ENCODE assay signal across 6 cellular contexts in genomic region chr20:63686492-63687321, GRCh38. TPM values are rescaled to one million over a fixed set of nuclear protein-coding genes. Genes with fewer than 3 reads are reported as not detected.
DNase-seq lines count a peak whose midpoint lies in the region; TF ChIP-seq lines count a peak whose summit lies in the region.

No MANE protein-coding gene starts in this region.

- peak overlapping the region in 9 of 11 experiments; percentile 7 to 65 (median 48); a peak in 14 of 22 replicates for H3K9ac ChIP-seq in BLaER1 treated with 17β-estradiol and CSF1 and Interleukin-3, amounts not matched to agents 10 nM and 100 nM
- no peak overlapping the region for H3K9ac ChIP-seq in liver (ENCODE audit: low read depth in 1 of 2, low read length in 2 of 2)

- H4K20me1 ChIP-seq in BLaER1 treated with 17β-estradiol and CSF1 and Interleukin-3, amounts not matched to agents 10 nM and 100 nM, result peaks cover 0 to 39% (median 13%) of the 10 kb centered on the region in 11 experiments; a peak in 13 of 22 replicates

- peak; percentile 60 to 66 for DNase-seq in activated T-cell treated with anti-CD3 and anti-CD28 coated beads, Interleukin-2, amount 50 U/mL, for 48 hours
- DNase-seq in ureter (ENCODE audit: low spot score) (peak; percentile 77), cerebellum (ENCODE audit: low spot score) (no peak), globus pallidus (ENCODE audit: low spot score) (no peak)

- H3K36me3 ChIP-seq in BLaER1 treated with 17β-estradiol and CSF1 and Interleukin-3, amounts not matched to agents 10 nM and 100 nM, result peaks cover 0 to 21% (median 8%) of the 10 kb centered on the region in 11 experiments; a peak in 10 of 22 replicates
- peaks cover 0 to 1% (median 0%) of the 10 kb centered on the region in 4 donors for H3K36me3 ChIP-seq in liver (ENCODE audit: control insufficient read depth in 4 of 4, insufficient read depth in 3 of 4, low read depth in 1 of 4, low read length in 3 of 4)

- TF ChIP-seq CTCF in liver (IDR thresholded peaks at IDR 0.05; ENCODE audit: low read depth, low read length, missing input control), result no peak

- no peaks in the 10 kb centered on the region for H3K27me3 ChIP-seq in BLaER1 treated with 17β-estradiol and CSF1 and Interleukin-3, amounts not matched to agents 10 nM and 100 nM
- no peaks in the 10 kb centered on the region for H3K27me3 ChIP-seq in liver (ENCODE audit: control insufficient read depth in 4 of 4, insufficient read depth in 4 of 4, low read length in 3 of 4)

- H3K9me3 ChIP-seq in BLaER1 treated with 17β-estradiol and CSF1 and Interleukin-3, amounts not matched to agents 10 nM and 100 nM (replicated peaks in 1 of 11), result no peaks in the 10 kb centered on the region
- H3K9me3 ChIP-seq in liver (ENCODE audit: control insufficient read depth in 4 of 4, low read length in 3 of 4), result no peaks in the 10 kb centered on the region

- H3K4me1 ChIP-seq in BLaER1 treated with 17β-estradiol and CSF1 and Interleukin-3, amounts not matched to agents 10 nM and 100 nM, result peaks cover 26 to 87% (median 42%) of the 10 kb centered on the region in 10 experiments
- H3K4me1 ChIP-seq in liver (ENCODE audit: control insufficient read depth in 4 of 4, insufficient read depth in 4 of 4, low read length in 3 of 4), result peaks cover 0 to 5% (median 2%) of the 10 kb centered on the region in 4 donors

- no peak overlapping the region for H3K4me3 ChIP-seq in BLaER1 treated with 17β-estradiol and CSF1 and Interleukin-3, amounts not matched to agents 10 nM and 100 nM
- no peak overlapping the region for H3K4me3 ChIP-seq in liver (ENCODE audit: low read depth in 1 of 3, low read length in 3 of 3)

- TF ChIP-seq RAD21 in liver (IDR thresholded peaks at IDR 0.05), result peak in 1 of 2 donors; percentile 8

- H3K27ac ChIP-seq in BLaER1 treated with 17β-estradiol and CSF1 and Interleukin-3, amounts not matched to agents 10 nM and 100 nM, result peak overlapping the region; percentile 24 to 79 (median 50); a peak in 20 of 22 replicates
- peak overlapping the region; percentile 85 to 93 for H3K27ac ChIP-seq in liver (ENCODE audit: low read depth in 1 of 2, low read length in 2 of 2)

- 62% methylated on average over 45 of the region's 45 CpGs for WGBS in liver

- H3K4me2 ChIP-seq in BLaER1 treated with 17β-estradiol and CSF1 and Interleukin-3, amounts not matched to agents 10 nM and 100 nM, result peak overlapping the region; percentile 52 to 92 (median 79)

TF ChIP-seq in liver, 16 proteins besides CTCF, POLR2A, EP300 and RAD21:
- TF ChIP-seq HNF4G (IDR thresholded peaks at IDR 0.05), result no peak
- TF ChIP-seq, protein P1, sequence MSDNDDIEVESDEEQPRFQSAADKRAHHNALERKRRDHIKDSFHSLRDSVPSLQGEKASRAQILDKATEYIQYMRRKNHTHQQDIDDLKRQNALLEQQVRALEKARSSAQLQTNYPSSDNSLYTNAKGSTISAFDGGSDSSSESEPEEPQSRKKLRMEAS (IDR thresholded peaks at IDR 0.05), result no peak
- no peak for TF ChIP-seq GABPA (IDR thresholded peaks at IDR 0.05 in 1 of 2, conservative IDR thresholded peaks at IDR 0.05 in 1 of 2)
- no peak for TF ChIP-seq YY1 (IDR thresholded peaks at IDR 0.05)
- no peak for TF ChIP-seq FOXA2 (IDR thresholded peaks at IDR 0.05)
- no peak for TF ChIP-seq JUND (IDR thresholded peaks at IDR 0.05)
- no peak for TF ChIP-seq HNF4A (conservative IDR thresholded peaks at IDR 0.05)
- TF ChIP-seq EGR1 (IDR thresholded peaks at IDR 0.05; ENCODE audit: low read depth in 2 of 2), result no peak
- TF ChIP-seq ZBTB33 (IDR thresholded peaks at IDR 0.05), result no peak
- peak; percentile 62 for TF ChIP-seq REST (IDR thresholded peaks at IDR 0.05)
- TF ChIP-seq NR2F2 (IDR thresholded peaks at IDR 0.05), result peak; percentile 84
- TF ChIP-seq, protein P2, sequence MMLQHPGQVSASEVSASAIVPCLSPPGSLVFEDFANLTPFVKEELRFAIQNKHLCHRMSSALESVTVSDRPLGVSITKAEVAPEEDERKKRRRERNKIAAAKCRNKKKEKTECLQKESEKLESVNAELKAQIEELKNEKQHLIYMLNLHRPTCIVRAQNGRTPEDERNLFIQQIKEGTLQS (IDR thresholded peaks at IDR 0.05), result no peak
- no peak for TF ChIP-seq TAF1 (conservative IDR thresholded peaks at IDR 0.05)
- peak; percentile 69 for TF ChIP-seq SP1 (IDR thresholded peaks at IDR 0.05)
- peak; percentile 81 to 85 for TF ChIP-seq RXRA (IDR thresholded peaks at IDR 0.05)
- TF ChIP-seq FOXA1 (IDR thresholded peaks at IDR 0.05), result no peak
TF ChIP-seq in liver: peak in this region for 4.

RNA-seq across cellular contexts. Expression of gene TNFRSF6B, which starts 9.7 kb away (rescaled TPM):
- total RNA-seq in liver, result under 1 TPM in 1 of 2 donors, not detected in 1; 0.09 TPM
- under 1 TPM in 1 of 2 donors, not detected in 1; 0.73 TPM for polyA plus RNA-seq in liver
- total RNA-seq in ureter, result 19.8 TPM
- 0.82 TPM for total RNA-seq in cerebellum

RNA-seq across cellular contexts. Expression of gene ARFRP1, which starts 21.1 kb away (rescaled TPM):
- total RNA-seq in liver (10 to 100 TPM; 14.2 to 21.0 TPM), ureter (69.8 TPM), cerebellum (17.3 TPM)
- 10 to 100 TPM; 20.0 to 26.9 TPM for polyA plus RNA-seq in liver

RNA-seq across cellular contexts. Expression of gene ZGPAT, which starts 21.1 kb away (rescaled TPM):
- total RNA-seq in liver, result 10 to 100 TPM; 10.3 to 14.7 TPM
- polyA plus RNA-seq in liver, result 10 to 100 TPM; 26.2 to 90.5 TPM
- 29.4 TPM for total RNA-seq in ureter
- 14.3 TPM for total RNA-seq in cerebellum

RNA-seq across cellular contexts. Expression of gene RTEL1, which starts 28.6 kb away (rescaled TPM):
- 10 to 100 TPM; 10.4 to 16.9 TPM for total RNA-seq in liver
- polyA plus RNA-seq in liver, result 1 to 10 TPM; 3.7 to 4.3 TPM
- total RNA-seq in ureter, result 45.9 TPM
- total RNA-seq in cerebellum, result 13.4 TPM

RNA-seq across cellular contexts. Expression of gene STMN3, which starts 33.5 kb away (rescaled TPM):
- total RNA-seq in liver, result 1 to 10 TPM in 1 of 2 donors, under 1 TPM in 1; 0.67 to 2.9 TPM
- polyA plus RNA-seq in liver, result 1 to 10 TPM in 1 of 2 donors, under 1 TPM in 1; 0.42 to 1.2 TPM
- 16.5 TPM for total RNA-seq in ureter
- total RNA-seq in cerebellum, result 66.7 TPM

Comparison
In these comparisons a context has a peak if more than half of its experiments do, and no peak if none do; other contexts are left out.
1. H3K9ac ChIP-seq: peak in BLaER1 treated with 17β-estradiol and CSF1 and Interleukin-3, amounts not matched to agents 10 nM and 100 nM (9 of 11); none in liver (0 of 2).
2. DNase-seq: peak in activated T-cell treated with anti-CD3 and anti-CD28 coated beads, Interleukin-2, amount 50 U/mL, for 48 hours (2 of 2) and ureter (single experiment); none in cerebellum (single experiment) and globus pallidus (single experiment).
3. RNA of gene TNFRSF6B, which starts 9.7 kb away (total RNA-seq): 19.8 TPM in ureter (single experiment); 0.82 TPM in cerebellum (single experiment) and 0.09 TPM in liver; every median in the first group is over 10 times any median in the second.